ENCODE assay signal across 31 cellular contexts in genomic region chr2:96903809-96904208, GRCh38. TPM values are rescaled to one million over a fixed set of nuclear protein-coding genes. Genes with fewer than 3 reads are reported as not detected.
DNase-seq lines count a peak whose midpoint lies in the region; ATAC-seq and TF ChIP-seq lines count a peak whose summit lies in the region.
"Had no signal": no experiment of that assay in that cellular context is flagged by ENCODE, and none has a peak within 500 bp of the region (broad histone marks: within the 10 kb centered on the region; RNA-seq: fewer than 3 reads in every experiment).

No MANE protein-coding gene starts in this region.

- ATAC-seq in HG03439 (IDR thresholded peaks at IDR 0.05; ENCODE audit: unreplicated experiment): no peak
- ATAC-seq: activated CD4-positive, alpha-beta T cell treated with anti-CD3 and anti-CD28 coated beads for 36 hours; activated T-helper 17 cell treated with anti-CD3 and anti-CD28 coated beads, Interleukin-2, amount 50 U/mL, for 72 hours; left cardiac atrium; right cardiac atrium; stimulated activated naive CD8-positive, alpha-beta T cell treated with anti-CD3 and anti-CD28 coated beads, Interleukin-15, Interleukin-2, amounts not matched to agents 100 U/mL and 50 U/mL, for 24 hours had no signal

- H2BK12ac ChIP-seq in mesenchymal stem cell (ENCODE audit: low read length in 2 of 2): peak overlapping the region in 1 of 2 experiments; percentile 80

- H3K9ac ChIP-seq in BLaER1 (peak overlapping the region; percentile 29; the same call in 1 of the 2 replicates), mesenchymal stem cell (ENCODE audit: low read length) (no peak overlapping the region)

- TF ChIP-seq POLR2A in sigmoid colon (IDR thresholded peaks at IDR 0.05): no peak

- H2AK5ac ChIP-seq in mesenchymal stem cell (ENCODE audit: low read length, severe bottlenecking): no peak overlapping the region

- H3K9me3 ChIP-seq in BLaER1: no peaks in the 10 kb centered on the region
- no peaks in the 10 kb centered on the region for H3K9me3 ChIP-seq in mesenchymal stem cell (ENCODE audit: control insufficient read depth, low read length)
- H3K9me3 ChIP-seq in sigmoid colon: no peaks in the 10 kb centered on the region
- H3K9me3 ChIP-seq: colonic mucosa, Peyer's patch, testis had no signal

- H3K18ac ChIP-seq in mesenchymal stem cell (ENCODE audit: low read depth in 1 of 2, low read length in 2 of 2): no peak overlapping the region

- no peak overlapping the region for H3K14ac ChIP-seq in mesenchymal stem cell (ENCODE audit: low read length in 2 of 2)

- no peak overlapping the region for H4K8ac ChIP-seq in mesenchymal stem cell (ENCODE audit: low read length)

- H2BK5ac ChIP-seq in mesenchymal stem cell (ENCODE audit: low read depth, low read length, poor library complexity, severe bottlenecking): no peak overlapping the region

- peaks cover 57% of the 10 kb centered on the region for H3K4me1 ChIP-seq in BLaER1
- H3K4me1 ChIP-seq in mesenchymal stem cell (ENCODE audit: control insufficient read depth, insufficient read depth, low read depth, low read length): peaks cover 16% of the 10 kb centered on the region
- H3K4me1 ChIP-seq in sigmoid colon: peaks cover 5 to 70% (median 62%) of the 10 kb centered on the region in 4 donors
- H3K4me1 ChIP-seq: colonic mucosa had no signal

- DNase-seq in RPMI8226 (peak; percentile 38), mesenchymal stem cell (no peak), sigmoid colon (no peak), T1000 (lab: John Stamatoyannopoulos, UW) (no peak), EL (no peak)
- DNase-seq in stimulated activated CD4-positive, alpha-beta T cell treated with anti-CD3 and anti-CD28 coated beads, Interleukin-2, amount 100 ng/mL, for 48 hours: no peak
- DNase-seq: activated CD4-positive, alpha-beta T cell treated with anti-CD3 and anti-CD28 coated beads for 36 hours; CD4-positive, alpha-beta memory T cell; colonic mucosa; DND-41; effector CD4-positive, alpha-beta T cell; immature natural killer cell; KBM-7; left cardiac atrium; NCI-H1417 treated with DMSO at 0.1 percent for 48 hours; NCI-H2029 treated with DMSO at 0.1 percent for 48 hours; NCI-H2227 treated with DMSO at 0.1 percent for 48 hours; NCI-H526 treated with DMSO at 0.1 percent for 48 hours; Peyer's patch; SHP77 treated with DMSO at 0.1 percent for 48 hours; stimulated activated CD4-positive, alpha-beta T cell treated with anti-CD3 and anti-CD28 coated beads, Interleukin-1b, Interleukin-23, amount 100 ng/mL, for 48 hours; stimulated activated naive CD8-positive, alpha-beta T cell treated with anti-CD3 and anti-CD28 coated beads, Interleukin-15, Interleukin-2, amounts not matched to agents 100 U/mL and 50 U/mL, for 24 hours; testis had no signal

- H4K20me1 ChIP-seq in BLaER1: no peaks in the 10 kb centered on the region

- no peak overlapping the region for H2BK15ac ChIP-seq in mesenchymal stem cell (ENCODE audit: low read depth, poor library complexity, severe bottlenecking)

- no peaks in the 10 kb centered on the region for H3K27me3 ChIP-seq in BLaER1
- peaks cover 0 to 4% of the 10 kb centered on the region in 2 experiments for H3K27me3 ChIP-seq in mesenchymal stem cell (ENCODE audit: control insufficient read depth in 1 of 2, insufficient read depth in 1 of 2, low read length in 2 of 2)
- H3K27me3 ChIP-seq in sigmoid colon: no peaks in the 10 kb centered on the region
- H3K27me3 ChIP-seq: cardiac muscle cell, colonic mucosa, Peyer's patch, testis had no signal

- no peak for TF ChIP-seq CTCF in sigmoid colon (IDR thresholded peaks at IDR 0.05)

- H3K36me3 ChIP-seq in BLaER1 (no peaks in the 10 kb centered on the region), mesenchymal stem cell (ENCODE audit: control insufficient read depth in 1 of 2, insufficient read depth in 2 of 2, low read depth in 1 of 2, low read length in 2 of 2) (no peaks in the 10 kb centered on the region), sigmoid colon (no peaks in the 10 kb centered on the region)
- H3K36me3 ChIP-seq: cardiac muscle cell, colonic mucosa, Peyer's patch had no signal

- no peaks in the 10 kb centered on the region for H3K79me1 ChIP-seq in mesenchymal stem cell (replicated peaks; ENCODE audit: low read length, poor library complexity, severe bottlenecking)

- intact Hi-C loops in sigmoid colon (cut with DNase I): no loop called here

- no peak overlapping the region for H3K23ac ChIP-seq in mesenchymal stem cell (ENCODE audit: low read length in 2 of 2)

- no peak for TF ChIP-seq EP300 in sigmoid colon (IDR thresholded peaks at IDR 0.05)

- H3K4me3 ChIP-seq in BLaER1: no peak overlapping the region
- H3K4me3 ChIP-seq in mesenchymal stem cell (ENCODE audit: insufficient read depth in 1 of 2, low read depth in 1 of 2, low read length in 2 of 2): no peak overlapping the region
- H3K4me3 ChIP-seq in sigmoid colon: no peak overlapping the region
- H3K4me3 ChIP-seq: cardiac muscle cell, colonic mucosa, lung, Peyer's patch, testis had no signal

- H4K91ac ChIP-seq in mesenchymal stem cell (ENCODE audit: low read length): no peak overlapping the region

- H3K4me2 ChIP-seq in BLaER1 (peak overlapping the region; percentile 59), mesenchymal stem cell (ENCODE audit: low read length, poor library complexity, severe bottlenecking) (no peak overlapping the region)

- H3K27ac ChIP-seq in BLaER1 (peak overlapping the region; percentile 67), mesenchymal stem cell (ENCODE audit: low read length, poor library complexity, severe bottlenecking) (no peak overlapping the region), sigmoid colon (peak overlapping the region; percentile 92 to 97 (median 93))
- H3K27ac ChIP-seq: cardiac muscle cell, colonic mucosa, epithelial cell of prostate, testis, VCaP had no signal

- H2BK120ac ChIP-seq in mesenchymal stem cell (ENCODE audit: low read depth, low read length): no peak overlapping the region

- peak overlapping the region; percentile 30 for H2AFZ ChIP-seq in mesenchymal stem cell (ENCODE audit: low read depth, low read length)

- 90% methylated on average over 7 of the region's 7 CpGs for WGBS in mesenchymal stem cell
- 52 to 68% methylated on average over 7 of the region's 7 CpGs for WGBS in sigmoid colon, 2 donors

- no peak overlapping the region for H3K4ac ChIP-seq in mesenchymal stem cell (ENCODE audit: low read depth in 1 of 2, low read length in 2 of 2)

RNA-seq across cellular contexts. Expression of gene SEMA4C, which starts 33.9 kb away (rescaled TPM):
- 20.2 TPM for polyA plus RNA-seq in mesenchymal stem cell (2013, experiment 1 of 2)
- 20.7 TPM for polyA plus RNA-seq in mesenchymal stem cell (2013, experiment 2 of 2)
- 10 to 100 TPM; 57.1 to 90.1 (median 68.9) TPM for total RNA-seq in sigmoid colon
- polyA plus RNA-seq in sigmoid colon: 10 to 100 TPM in 1 of 3 donors, 1 to 10 TPM in 2; 3.6 to 21.3 (median 7.9) TPM

RNA-seq across cellular contexts. Expression of gene ANKRD39, which starts 46.0 kb away (rescaled TPM):
- polyA plus RNA-seq in mesenchymal stem cell (2013, experiment 1 of 2): 11.8 TPM
- polyA plus RNA-seq in mesenchymal stem cell (2013, experiment 2 of 2): 10.8 TPM
- total RNA-seq in sigmoid colon: 10 to 100 TPM; 11.4 to 34.1 (median 26.1) TPM
- polyA plus RNA-seq in sigmoid colon: 10 to 100 TPM; 12.5 to 14.8 (median 12.6) TPM

RNA-seq across cellular contexts. Expression of gene ANKRD23, which starts 60.0 kb away (rescaled TPM):
- polyA plus RNA-seq in mesenchymal stem cell (2013, experiment 1 of 2): 0.81 TPM
- 0.89 TPM for polyA plus RNA-seq in mesenchymal stem cell (2013, experiment 2 of 2)
- 1 to 10 TPM; 1.8 to 5.5 (median 4.2) TPM for total RNA-seq in sigmoid colon
- 1 to 10 TPM in 1 of 3 donors, under 1 TPM in 1, not detected in 1; 0.69 to 4.2 TPM for polyA plus RNA-seq in sigmoid colon
